In the genomic region with DNA sequence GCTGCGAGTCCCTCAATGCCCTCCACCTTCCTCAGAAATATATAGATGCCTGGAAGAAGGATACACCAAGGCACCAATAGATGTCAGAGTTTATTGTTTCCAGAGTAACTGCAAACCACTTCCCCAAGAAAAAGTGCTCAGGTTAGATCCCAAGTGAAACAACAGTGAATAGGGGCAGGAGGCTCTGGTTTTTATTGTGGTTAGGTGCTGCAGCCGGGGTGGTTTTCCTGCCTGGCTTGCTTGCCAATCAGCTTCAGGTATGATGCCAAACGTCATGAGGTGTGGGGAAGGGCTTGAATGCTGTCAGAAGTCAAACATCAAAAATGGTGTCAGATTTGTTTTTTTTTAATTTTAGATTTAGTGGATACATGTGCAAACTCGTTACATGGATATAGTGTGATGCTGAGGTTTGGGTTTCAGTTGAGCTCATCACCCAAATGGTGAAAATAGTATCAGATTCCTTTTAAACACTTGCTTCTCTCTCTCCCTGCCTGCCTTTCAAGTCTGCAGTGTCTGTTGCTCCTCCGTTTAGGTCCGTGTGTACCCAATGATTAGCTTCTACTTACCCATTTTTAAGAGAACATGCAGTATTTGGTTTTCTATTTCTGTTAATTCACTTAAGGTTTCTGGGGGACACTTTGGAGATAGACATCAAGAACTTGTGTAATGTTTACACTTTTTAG, we compare ENCODE assay signal across 13 cellular contexts.
DNase-seq lines count a peak whose midpoint lies in the region; ATAC-seq and TF ChIP-seq lines count a peak whose summit lies in the region.
"Had no signal": no experiment of that assay in that cellular context is flagged by ENCODE, and none has a peak within 500 bp of the region (broad histone marks: within the 10 kb centered on the region; RNA-seq: fewer than 3 reads in every experiment).

No MANE protein-coding gene starts in this region.

- H3K27ac ChIP-seq in GM23338 (ENCODE audit: low read depth), result no peak overlapping the region
- H3K27ac ChIP-seq: colonic mucosa, neural progenitor cell, spleen had no signal

- no peak overlapping the region for H3K4me3 ChIP-seq in BE2C (ENCODE audit: low read depth, low read length)
- no peak overlapping the region for H3K4me3 ChIP-seq in GM23338
- H3K4me3 ChIP-seq: colonic mucosa, neural progenitor cell, spleen had no signal

- TF ChIP-seq CTCF in BE2C (IDR thresholded peaks at IDR 0.05; ENCODE audit: low read depth, low read length) (no peak), GM23338 (conservative IDR thresholded peaks at IDR 0.05; ENCODE audit: low read depth in 2 of 2) (no peak)

- H2AFZ ChIP-seq in GM23338, result no peak overlapping the region
- H2AFZ ChIP-seq: neural progenitor cell had no signal

- H3K36me3 ChIP-seq in BE2C (no peaks in the 10 kb centered on the region), GM23338 (ENCODE audit: insufficient read depth) (no peaks in the 10 kb centered on the region)
- H3K36me3 ChIP-seq: colonic mucosa, neural progenitor cell, spleen had no signal

- H3K27me3 ChIP-seq in BE2C (no peaks in the 10 kb centered on the region), GM23338 (ENCODE audit: insufficient read depth) (no peaks in the 10 kb centered on the region)
- H3K27me3 ChIP-seq: colonic mucosa, neural progenitor cell, spleen had no signal

- no peak overlapping the region for H3K4me2 ChIP-seq in GM23338
- H3K4me2 ChIP-seq: neural progenitor cell had no signal

- H3K9me3 ChIP-seq in BE2C, result no peaks in the 10 kb centered on the region
- H3K9me3 ChIP-seq: colonic mucosa, spleen had no signal

- peak; percentile 60 for DNase-seq in activated CD8-positive, alpha-beta memory T cell treated with anti-CD3 and anti-CD28 coated beads for 24 hours
- no peak for DNase-seq in activated CD8-positive, alpha-beta memory T cell treated with anti-CD3 and anti-CD28 coated beads, Interleukin-2, amount 50 U/mL, for 48 hours
- DNase-seq in NCI-H2081 (lab: John Stamatoyannopoulos, UW) (peak; percentile 73 to 86), BE2C (no peak), NCI-H1930 (lab: John Stamatoyannopoulos, UW) (no peak), GM23338 (ENCODE audit: low spot score) (no peak)
- peak; percentile 25 for DNase-seq in activated CD8-positive, alpha-beta memory T cell treated with anti-CD3 and anti-CD28 coated beads, Interleukin-2, amount 50 U/mL, for 4 hours
- DNase-seq in naive thymus-derived CD8-positive, alpha-beta T cell, result peak; percentile 1 to 87 (median 72)
- DNase-seq: colonic mucosa, NCI-H510A treated with DMSO at 0.1 percent for 48 hours, spleen had no signal

- no peaks in the 10 kb centered on the region for H3K9me2 ChIP-seq in GM23338 (ENCODE audit: insufficient read depth)

- no peaks in the 10 kb centered on the region for H3F3A ChIP-seq in GM23338 (replicated peaks; ENCODE audit: low read depth)

- H4K20me1 ChIP-seq in GM23338 (replicated peaks; ENCODE audit: insufficient read depth), result no peaks in the 10 kb centered on the region

- peak overlapping the region; percentile 6 to 85 (median 76) for H3K4me3 Mint-ChIP-seq in naive thymus-derived CD8-positive, alpha-beta T cell
- H3K4me3 Mint-ChIP-seq in GM23338, result no peak overlapping the region
- H3K4me3 Mint-ChIP-seq: neural progenitor cell had no signal

- H3K4me1 Mint-ChIP-seq in naive thymus-derived CD8-positive, alpha-beta T cell, result peaks cover 8 to 16% (median 12%) of the 10 kb centered on the region in 4 donors
- H3K4me1 Mint-ChIP-seq in GM23338, result no peaks in the 10 kb centered on the region
- H3K4me1 Mint-ChIP-seq: neural progenitor cell had no signal

- H3K9me3 Mint-ChIP-seq in naive thymus-derived CD8-positive, alpha-beta T cell, result no peaks in the 10 kb centered on the region
- peaks cover 50% of the 10 kb centered on the region for H3K9me3 Mint-ChIP-seq in GM23338
- H3K9me3 Mint-ChIP-seq: neural progenitor cell had no signal

- no peaks in the 10 kb centered on the region for H3K79me2 ChIP-seq in GM23338 (replicated peaks; ENCODE audit: insufficient read depth)

- no peaks in the 10 kb centered on the region for H3K27me3 Mint-ChIP-seq in naive thymus-derived CD8-positive, alpha-beta T cell
- H3K27me3 Mint-ChIP-seq in GM23338 (ENCODE audit: insufficient read depth, low read depth, poor library complexity), result peaks cover 2% of the 10 kb centered on the region

- ATAC-seq in naive thymus-derived CD8-positive, alpha-beta T cell, result peak; percentile 99
- no peak for ATAC-seq in GM23338
- ATAC-seq: SK-N-SH treated with all-trans-retinoic acid at 6 μM for 48 hours had no signal

- H3K36me3 Mint-ChIP-seq in naive thymus-derived CD8-positive, alpha-beta T cell, result no peaks in the 10 kb centered on the region
- H3K36me3 Mint-ChIP-seq in GM23338 (ENCODE audit: low read depth), result peaks cover 7% of the 10 kb centered on the region; the same call in 2 of the 3 replicates
- H3K36me3 Mint-ChIP-seq: neural progenitor cell had no signal

- H3K4me1 ChIP-seq in BE2C (peaks cover 13% of the 10 kb centered on the region), GM23338 (ENCODE audit: insufficient read depth) (no peaks in the 10 kb centered on the region)
- H3K4me1 ChIP-seq: colonic mucosa, neural progenitor cell, spleen had no signal

- POLR2A ChIA-PET in naive thymus-derived CD8-positive, alpha-beta T cell (lab: Charles Lee), result no interaction called here

- peak overlapping the region in 9 of 10 donors; percentile 53 to 88 (median 78) for H3K27ac Mint-ChIP-seq in naive thymus-derived CD8-positive, alpha-beta T cell
- H3K27ac Mint-ChIP-seq in GM23338, result no peak overlapping the region
- H3K27ac Mint-ChIP-seq: neural progenitor cell had no signal

TF ChIP-seq in GM23338, 12 proteins besides CTCF, POLR2A, EP300 and RAD21 (continues in another document):
- TF ChIP-seq NANOG (IDR thresholded peaks at IDR 0.05; ENCODE audit: borderline replicate concordance) (no peak), JUNB (IDR thresholded peaks at IDR 0.05; ENCODE audit: unreplicated experiment) (no peak), EZH2 (IDR thresholded peaks at IDR 0.05; ENCODE audit: low read depth, unreplicated experiment) (no peak), ZNF114 (CRISPR knock-in tag; IDR thresholded peaks at IDR 0.05) (no peak), CREB1 (CRISPR knock-in tag; IDR thresholded peaks at IDR 0.05; ENCODE audit: low read depth) (no peak), EZH2phosphoT487 (IDR thresholded peaks at IDR 0.05; ENCODE audit: unreplicated experiment) (no peak)
- TF ChIP-seq, protein P1, sequence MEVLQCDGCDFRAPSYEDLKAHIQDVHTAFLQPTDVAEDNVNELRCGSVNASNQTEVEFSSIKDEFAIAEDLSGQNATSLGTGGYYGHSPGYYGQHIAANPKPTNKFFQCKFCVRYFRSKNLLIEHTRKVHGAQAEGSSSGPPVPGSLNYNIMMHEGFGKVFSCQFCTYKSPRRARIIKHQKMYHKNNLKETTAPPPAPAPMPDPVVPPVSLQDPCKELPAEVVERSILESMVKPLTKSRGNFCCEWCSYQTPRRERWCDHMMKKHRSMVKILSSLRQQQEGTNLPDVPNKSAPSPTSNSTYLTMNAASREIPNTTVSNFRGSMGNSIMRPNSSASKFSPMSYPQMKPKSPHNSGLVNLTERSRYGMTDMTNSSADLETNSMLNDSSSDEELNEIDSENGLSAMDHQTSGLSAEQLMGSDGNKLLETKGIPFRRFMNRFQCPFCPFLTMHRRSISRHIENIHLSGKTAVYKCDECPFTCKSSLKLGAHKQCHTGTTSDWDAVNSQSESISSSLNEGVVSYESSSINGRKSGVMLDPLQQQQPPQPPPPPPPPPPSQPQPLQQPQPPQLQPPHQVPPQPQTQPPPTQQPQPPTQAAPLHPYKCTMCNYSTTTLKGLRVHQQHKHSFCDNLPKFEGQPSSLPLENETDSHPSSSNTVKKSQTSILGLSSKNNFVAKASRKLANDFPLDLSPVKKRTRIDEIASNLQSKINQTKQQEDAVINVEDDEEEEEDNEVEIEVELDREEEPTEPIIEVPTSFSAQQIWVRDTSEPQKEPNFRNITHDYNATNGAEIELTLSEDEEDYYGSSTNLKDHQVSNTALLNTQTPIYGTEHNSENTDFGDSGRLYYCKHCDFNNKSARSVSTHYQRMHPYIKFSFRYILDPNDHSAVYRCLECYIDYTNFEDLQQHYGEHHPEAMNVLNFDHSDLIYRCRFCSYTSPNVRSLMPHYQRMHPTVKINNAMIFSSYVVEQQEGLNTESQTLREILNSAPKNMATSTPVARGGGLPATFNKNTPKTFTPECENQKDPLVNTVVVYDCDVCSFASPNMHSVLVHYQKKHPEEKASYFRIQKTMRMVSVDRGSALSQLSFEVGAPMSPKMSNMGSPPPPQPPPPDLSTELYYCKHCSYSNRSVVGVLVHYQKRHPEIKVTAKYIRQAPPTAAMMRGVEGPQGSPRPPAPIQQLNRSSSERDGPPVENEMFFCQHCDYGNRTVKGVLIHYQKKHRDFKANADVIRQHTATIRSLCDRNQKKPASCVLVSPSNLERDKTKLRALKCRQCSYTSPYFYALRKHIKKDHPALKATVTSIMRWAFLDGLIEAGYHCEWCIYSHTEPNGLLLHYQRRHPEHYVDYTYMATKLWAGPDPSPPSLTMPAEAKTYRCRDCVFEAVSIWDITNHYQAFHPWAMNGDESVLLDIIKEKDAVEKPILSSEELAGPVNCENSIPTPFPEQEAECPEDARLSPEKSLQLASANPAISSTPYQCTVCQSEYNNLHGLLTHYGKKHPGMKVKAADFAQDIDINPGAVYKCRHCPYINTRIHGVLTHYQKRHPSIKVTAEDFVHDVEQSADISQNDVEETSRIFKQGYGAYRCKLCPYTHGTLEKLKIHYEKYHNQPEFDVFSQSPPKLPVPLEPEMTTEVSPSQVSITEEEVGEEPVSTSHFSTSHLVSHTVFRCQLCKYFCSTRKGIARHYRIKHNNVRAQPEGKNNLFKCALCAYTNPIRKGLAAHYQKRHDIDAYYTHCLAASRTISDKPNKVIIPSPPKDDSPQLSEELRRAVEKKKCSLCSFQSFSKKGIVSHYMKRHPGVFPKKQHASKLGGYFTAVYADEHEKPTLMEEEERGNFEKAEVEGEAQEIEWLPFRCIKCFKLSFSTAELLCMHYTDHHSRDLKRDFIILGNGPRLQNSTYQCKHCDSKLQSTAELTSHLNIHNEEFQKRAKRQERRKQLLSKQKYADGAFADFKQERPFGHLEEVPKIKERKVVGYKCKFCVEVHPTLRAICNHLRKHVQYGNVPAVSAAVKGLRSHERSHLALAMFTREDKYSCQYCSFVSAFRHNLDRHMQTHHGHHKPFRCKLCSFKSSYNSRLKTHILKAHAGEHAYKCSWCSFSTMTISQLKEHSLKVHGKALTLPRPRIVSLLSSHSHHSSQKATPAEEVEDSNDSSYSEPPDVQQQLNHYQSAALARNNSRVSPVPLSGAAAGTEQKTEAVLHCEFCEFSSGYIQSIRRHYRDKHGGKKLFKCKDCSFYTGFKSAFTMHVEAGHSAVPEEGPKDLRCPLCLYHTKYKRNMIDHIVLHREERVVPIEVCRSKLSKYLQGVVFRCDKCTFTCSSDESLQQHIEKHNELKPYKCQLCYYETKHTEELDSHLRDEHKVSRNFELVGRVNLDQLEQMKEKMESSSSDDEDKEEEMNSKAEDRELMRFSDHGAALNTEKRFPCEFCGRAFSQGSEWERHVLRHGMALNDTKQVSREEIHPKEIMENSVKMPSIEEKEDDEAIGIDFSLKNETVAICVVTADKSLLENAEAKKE (CRISPR knock-in tag; IDR thresholded peaks at IDR 0.05), result no peak

Comparison
In these comparisons a context has a peak if more than half of its experiments do, and no peak if none do; other contexts are left out.
1. DNase-seq: peak in activated CD8-positive, alpha-beta memory T cell treated with anti-CD3 and anti-CD28 coated beads for 24 hours (single experiment), NCI-H2081 (2 of 2), activated CD8-positive, alpha-beta memory T cell treated with anti-CD3 and anti-CD28 coated beads, Interleukin-2, amount 50 U/mL, for 4 hours (single experiment) and naive thymus-derived CD8-positive, alpha-beta T cell (10 of 10); none in activated CD8-positive, alpha-beta memory T cell treated with anti-CD3 and anti-CD28 coated beads, Interleukin-2, amount 50 U/mL, for 48 hours (single experiment), BE2C (single experiment), NCI-H1930 (0 of 2) and GM23338 (single experiment).